Comparison of ENCODE assay signal across 22 cellular contexts in the genomic region with DNA sequence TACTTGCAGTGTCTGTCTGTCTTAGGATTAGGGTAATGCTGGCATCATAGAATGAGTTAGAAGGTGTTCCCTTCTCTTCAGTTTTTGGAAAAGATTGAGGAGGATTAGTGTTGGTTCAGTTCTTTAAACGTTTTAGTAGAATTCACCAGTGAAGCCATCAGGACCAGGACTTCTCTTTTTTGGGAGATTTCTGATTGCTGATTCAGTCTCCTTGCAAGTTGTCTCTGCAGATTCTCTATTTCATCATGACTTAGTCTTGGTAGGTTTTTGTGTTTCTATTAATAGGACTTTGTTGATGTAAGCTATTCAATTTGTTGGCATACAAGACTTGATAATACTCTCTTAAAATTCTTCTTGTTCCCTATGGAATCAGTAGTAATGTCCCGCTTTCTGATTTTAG. TPM values are rescaled to one million over a fixed set of nuclear protein-coding genes. Genes with fewer than 3 reads are reported as not detected.
A peak's percentile ranks its signal among the peaks of the same experiment; 100 is the strongest.
DNase-seq lines count a peak whose midpoint lies in the region; ATAC-seq and TF ChIP-seq lines count a peak whose summit lies in the region.
"Had no signal": no experiment of that assay in that cellular context is flagged by ENCODE, and none has a peak within 500 bp of the region (broad histone marks: within the 10 kb centered on the region; RNA-seq: fewer than 3 reads in every experiment).

No MANE protein-coding gene starts in this region.

- no peak overlapping the region for H3K4me3 ChIP-seq in CD8-positive, alpha-beta T cell (ENCODE audit: low read depth, low read length)
- no peak overlapping the region for H3K4me3 ChIP-seq in fibroblast of the aortic adventitia (ENCODE audit: low read depth, low read length)
- H3K4me3 ChIP-seq: upper lobe of left lung had no signal

- peaks cover 78% of the 10 kb centered on the region for H3K4me1 Mint-ChIP-seq in CD8-positive, alpha-beta T cell (ENCODE audit: low read depth)
- H3K4me1 Mint-ChIP-seq in Calu3 (ENCODE audit: low read depth, unreplicated experiment): no peaks in the 10 kb centered on the region

- H3K27ac Mint-ChIP-seq in CD8-positive, alpha-beta T cell: no peak overlapping the region
- no peak overlapping the region for H3K27ac Mint-ChIP-seq in Calu3 (ENCODE audit: unreplicated experiment)
- H3K27ac Mint-ChIP-seq: stimulated activated naive CD8-positive, alpha-beta T cell treated with anti-CD3 and anti-CD28 coated beads, Interleukin-15, Interleukin-2, amounts not matched to agents 100 ng/mL and 50 ng/mL, for 24 hours; T-helper 2 cell treated with Interferon-gamma antibody and Interleukin-4, amounts not matched to agents 5 μg/mL and 100 μg/mL, for 36 hours had no signal

- no TSS peak for BruUV-seq in Calu3 (replicated peaks; lab: Mats Ljungman, UMichigan)

- no peak for TF ChIP-seq CTCF in CD8-positive, alpha-beta T cell (IDR thresholded peaks at IDR 0.05)
- TF ChIP-seq CTCF in fibroblast of the aortic adventitia (IDR thresholded peaks at IDR 0.05; ENCODE audit: insufficient read depth, low read length) (no peak), Calu3 (IDR thresholded peaks at IDR 0.05; ENCODE audit: unreplicated experiment) (no peak)

- POLR2A ChIA-PET in CD8-positive, alpha-beta T cell (lab: Charles Lee): interaction anchor here (0.6 kb wide), 1 partner anchor 697 kb away, joined by 3 read pairs; no protein-coding TSS in a partner anchor

- DNase-seq in SKM-1 treated with dmso at 0.1 percent for 144 hours (lab: John Stamatoyannopoulos, UW; ENCODE audit: unreplicated experiment) (peak; percentile 25), SKM-1 (lab: John Stamatoyannopoulos, UW; ENCODE audit: unreplicated experiment) (no peak), SIG-M5 (lab: John Stamatoyannopoulos, UW) (peak; percentile 24), fibroblast of the aortic adventitia (ENCODE audit: low read depth) (peak; percentile 41), NCI-H2196 (lab: John Stamatoyannopoulos, UW; ENCODE audit: unreplicated experiment) (no peak), Calu3 (no peak)
- DNase-seq in CD8-positive, alpha-beta T cell: no peak
- no peak for DNase-seq in activated CD4-positive, CD25-positive, alpha-beta regulatory T cell (lab: John Stamatoyannopoulos, UW)
- DNase-seq: 8988T; activated CD4-positive, CD25-positive, alpha-beta regulatory T cell treated with anti-CD3 and anti-CD28 coated beads, Interleukin-2, amount 50 U/mL, for 72 hours; activated CD8-positive, alpha-beta memory T cell treated with anti-CD3 and anti-CD28 coated beads, Interleukin-2, amount 50 U/mL, for 48 hours; effector memory CD8-positive, alpha-beta T cell; NCI-H1436 treated with DMSO at 0.1 percent for 48 hours; NCI-H226; NK-92 treated with Interleukin-12 subunit alpha and Interleukin-12 subunit beta, amount 100 ng/mL, for 24 hours; posterior cingulate gyrus; SHP77 had no signal

- peak overlapping the region; percentile 24 for H3K4me3 Mint-ChIP-seq in CD8-positive, alpha-beta T cell
- no peak overlapping the region for H3K4me3 Mint-ChIP-seq in Calu3 (ENCODE audit: low read depth, unreplicated experiment)
- H3K4me3 Mint-ChIP-seq: stimulated activated naive CD8-positive, alpha-beta T cell treated with anti-CD3 and anti-CD28 coated beads, Interleukin-15, Interleukin-2, amounts not matched to agents 100 ng/mL and 50 ng/mL, for 24 hours; T-helper 2 cell treated with Interferon-gamma antibody and Interleukin-4, amounts not matched to agents 5 μg/mL and 100 μg/mL, for 36 hours had no signal

- H3K9me3 Mint-ChIP-seq in CD8-positive, alpha-beta T cell: peaks cover 5% of the 10 kb centered on the region
- H3K9me3 Mint-ChIP-seq in Calu3 (ENCODE audit: low read depth, unreplicated experiment): no peaks in the 10 kb centered on the region
- H3K9me3 Mint-ChIP-seq: effector memory CD8-positive, alpha-beta T cell had no signal

- H3K27me3 ChIP-seq in CD8-positive, alpha-beta T cell (ENCODE audit: insufficient read depth, low read length): no peaks in the 10 kb centered on the region
- H3K27me3 ChIP-seq: upper lobe of left lung had no signal

- H3K27me3 Mint-ChIP-seq in CD8-positive, alpha-beta T cell (ENCODE audit: low read depth): no peaks in the 10 kb centered on the region
- H3K27me3 Mint-ChIP-seq in Calu3 (ENCODE audit: unreplicated experiment): no peaks in the 10 kb centered on the region
- H3K27me3 Mint-ChIP-seq: effector memory CD8-positive, alpha-beta T cell; stimulated activated naive CD8-positive, alpha-beta T cell treated with anti-CD3 and anti-CD28 coated beads, Interleukin-15, Interleukin-2, amounts not matched to agents 100 ng/mL and 50 ng/mL, for 24 hours had no signal

- no peaks in the 10 kb centered on the region for H3K9me3 ChIP-seq in CD8-positive, alpha-beta T cell (ENCODE audit: low read length)
- H3K9me3 ChIP-seq: upper lobe of left lung had no signal

- no peak for ATAC-seq in CD8-positive, alpha-beta T cell
- ATAC-seq: effector memory CD8-positive, alpha-beta T cell had no signal

- peaks cover 14% of the 10 kb centered on the region for H3K4me1 ChIP-seq in CD8-positive, alpha-beta T cell (ENCODE audit: insufficient read depth, low read length)

- intact Hi-C loops in CD8-positive, alpha-beta T cell (cut with DNase I, micrococcal nuclease): loop anchor here in 1 of 2 experiments (5.0 kb wide), 1 partner anchor 44 kb away; no protein-coding TSS in a partner anchor
- intact Hi-C loops in Calu3 (cut with micrococcal nuclease; ENCODE audit: unreplicated experiment): no loop called here

- H3K27ac ChIP-seq in CD8-positive, alpha-beta T cell (ENCODE audit: low read depth, low read length): no peak overlapping the region
- H3K27ac ChIP-seq: C4-2B, KMS-11, upper lobe of left lung had no signal

- CTCF ChIA-PET in CD8-positive, alpha-beta T cell (lab: Charles Lee): no interaction called here
- CTCF ChIA-PET in Calu3 (lab: Charles Lee): interaction anchor here (0.5 kb wide), 1 partner anchor 70 kb away, joined by 3 read pairs; no protein-coding TSS in a partner anchor

- peaks cover 78% of the 10 kb centered on the region for H3K36me3 Mint-ChIP-seq in CD8-positive, alpha-beta T cell
- peaks cover 17% of the 10 kb centered on the region for H3K36me3 Mint-ChIP-seq in Calu3 (ENCODE audit: insufficient read depth, unreplicated experiment)

- peaks cover 18% of the 10 kb centered on the region for H3K36me3 ChIP-seq in CD8-positive, alpha-beta T cell (ENCODE audit: insufficient read depth, low read length)

RNA-seq across cellular contexts. Expression of a gene that starts 48.9 kb away (rescaled TPM):
- 10 to 100 TPM; 80.4 to 85.7 TPM for total RNA-seq in CD8-positive, alpha-beta T cell
- 89.3 and 151 TPM in 2 replicates for total RNA-seq in fibroblast of the aortic adventitia (ENCODE audit: low replicate concordance)
- total RNA-seq in Calu3 (2022): 138 and 202 TPM in 2 replicates

Comparison
In these comparisons a context has a peak if more than half of its experiments do, and no peak if none do; other contexts are left out.
1. DNase-seq: peak in SKM-1 treated with dmso at 0.1 percent for 144 hours (single experiment), SIG-M5 (single experiment) and fibroblast of the aortic adventitia (single experiment); none in SKM-1 (single experiment), CD8-positive, alpha-beta T cell (0 of 7), NCI-H2196 (single experiment), Calu3 (single experiment) and activated CD4-positive, CD25-positive, alpha-beta regulatory T cell (0 of 4).